In genomic region chr1:178121883-178122282, GRCh38 we compare ENCODE assay signal across 20 cellular contexts. TPM values are rescaled to one million over a fixed set of nuclear protein-coding genes. Genes with fewer than 3 reads are reported as not detected.
DNase-seq lines count a peak whose midpoint lies in the region; ATAC-seq, FAIRE-seq and TF ChIP-seq lines count a peak whose summit lies in the region.
"Had no signal": no experiment of that assay in that cellular context is flagged by ENCODE, and none has a peak within 500 bp of the region (broad histone marks: within the 10 kb centered on the region; RNA-seq: fewer than 3 reads in every experiment).

No MANE protein-coding gene starts in this region.

- H3K9me3 ChIP-seq in A549: no peaks in the 10 kb centered on the region
- no peaks in the 10 kb centered on the region for H3K9me3 ChIP-seq in mesodermal cell (ENCODE audit: control insufficient read depth, low read length)
- H3K9me3 ChIP-seq: left ventricle myocardium inferior, Peyer's patch, psoas muscle had no signal

- H3K4me3 ChIP-seq in A549 (no peak overlapping the region), mesodermal cell (ENCODE audit: extremely low read depth, insufficient read depth, low read length, poor library complexity, severe bottlenecking) (no peak overlapping the region)
- H3K4me3 ChIP-seq: left ventricle myocardium inferior, Peyer's patch, psoas muscle had no signal

- no peak for FAIRE-seq in A549 (lab: Jason Lieb, UNC)
- peak; percentile 15 for FAIRE-seq in H54 (lab: Jason Lieb, UNC)
- FAIRE-seq: urothelium cell line had no signal

- intact Hi-C loops in left colon (cut with DNase I, micrococcal nuclease): no loop called here

- 51% methylated on average over 4 of the region's 4 CpGs for WGBS in A549 (ENCODE audit: missing lambda C conversion rate)
- 64 to 73% methylated on average over 3 of the region's 4 CpGs for WGBS in mesodermal cell (ENCODE audit: insufficient coverage in 2 of 2), 2 experiments

- no peak for TF ChIP-seq RAD21 in A549 (conservative IDR thresholded peaks at IDR 0.05 in 1 of 2, IDR thresholded peaks at IDR 0.05 in 1 of 2)

- H3K4me1 ChIP-seq in A549 (peaks cover 36% of the 10 kb centered on the region), mesodermal cell (ENCODE audit: control insufficient read depth, insufficient read depth, low read length, poor library complexity, severe bottlenecking) (peaks cover 18% of the 10 kb centered on the region)
- H3K4me1 ChIP-seq: Peyer's patch had no signal

- POLR2A ChIA-PET in A549 (lab: Yijun Ruan, JAX): no interaction called here

- H3K4me2 ChIP-seq in A549: peak overlapping the region; percentile 3; the same call in 2 of the 3 replicates

- TF ChIP-seq EP300 in A549 (IDR thresholded peaks at IDR 0.05): no peak

- H3K27ac ChIP-seq in A549: 0 out of 6 replicates have a peak overlapping the region, but pooled peaks of 1 of the 2 experiments have one; percentile 0
- peak overlapping the region; percentile 33 for H3K27ac ChIP-seq in mesodermal cell (ENCODE audit: low read depth, low read length, severe bottlenecking)
- H3K27ac ChIP-seq: left ventricle myocardium inferior, Peyer's patch, psoas muscle had no signal

- no peak for TF ChIP-seq CTCF in A549 (IDR thresholded peaks at IDR 0.05)

- H3K36me3 ChIP-seq in mesodermal cell (ENCODE audit: control insufficient read depth, insufficient read depth, low read length): no peaks in the 10 kb centered on the region
- H3K36me3 ChIP-seq: left ventricle myocardium inferior, Peyer's patch had no signal

- CTCF ChIA-PET in A549 (lab: Yijun Ruan, JAX): interaction anchor here (0.7 kb wide), 1 partner anchor 33 kb away, joined by 3 read pairs; no protein-coding TSS in a partner anchor

- no peak for ATAC-seq in A549
- ATAC-seq in left colon: no peak
- ATAC-seq: activated T-cell treated with anti-CD3 and anti-CD28 coated beads, Interleukin-2, amount 50 U/mL, for 4 hours; naive thymus-derived CD4-positive, alpha-beta T cell; psoas muscle had no signal

- TF ChIP-seq POLR2A in A549 (IDR thresholded peaks at IDR 0.05; ENCODE audit: low read length) (no peak), H54 (IDR thresholded peaks at IDR 0.05; ENCODE audit: low read depth, low read length) (no peak)

- DNase-seq in A549 (ENCODE audit: low read depth in 1 of 2, low spot score in 1 of 2) (no peak), H54 (ENCODE audit: insufficient read length, low spot score) (no peak), astrocyte of the hippocampus (ENCODE audit: low read depth, low spot score) (peak; percentile 50), DMS79 (lab: John Stamatoyannopoulos, UW) (no peak), NCI-H1417 (lab: John Stamatoyannopoulos, UW) (no peak), left colon (no peak), NCI-H187 treated with DMSO at 0.1 percent for 48 hours (lab: John Stamatoyannopoulos, UW) (no peak)
- DNase-seq: activated CD4-positive, alpha-beta T cell treated with anti-CD3 and anti-CD28 coated beads, Interleukin-2, amount 50 U/mL, for 48 hours; activated naive CD8-positive, alpha-beta T cell treated with anti-CD3 and anti-CD28 coated beads for 36 hours; activated T-cell treated with anti-CD3 and anti-CD28 coated beads, Interleukin-2, amount 50 U/mL, for 4 hours; caudate nucleus; CD4-positive, alpha-beta memory T cell; effector CD8-positive, alpha-beta T cell; left ventricle myocardium inferior; naive thymus-derived CD4-positive, alpha-beta T cell; NCI-H1930; Peyer's patch; psoas muscle had no signal

TF ChIP-seq in A549, 52 proteins besides CTCF, POLR2A, EP300 and RAD21:
- TF ChIP-seq EHF (CRISPR knock-in tag; IDR thresholded peaks at IDR 0.05): no peak
- TF ChIP-seq ATOH8 (CRISPR knock-in tag; IDR thresholded peaks at IDR 0.05; ENCODE audit: low read depth): no peak
- no peak for TF ChIP-seq MAZ (IDR thresholded peaks at IDR 0.05; ENCODE audit: borderline replicate concordance, low read depth, low read length)
- TF ChIP-seq JUN (IDR thresholded peaks at IDR 0.05): no peak
- TF ChIP-seq FOXS1 (CRISPR knock-in tag; IDR thresholded peaks at IDR 0.05): no peak
- TF ChIP-seq TP53 (CRISPR knock-in tag; IDR thresholded peaks at IDR 0.05): no peak
- TF ChIP-seq SMC3 (IDR thresholded peaks at IDR 0.05): no peak
- TF ChIP-seq RFX5 (IDR thresholded peaks at IDR 0.05): no peak
- no peak for TF ChIP-seq PHF8 (IDR thresholded peaks at IDR 0.05; ENCODE audit: borderline replicate concordance, low read depth)
- no peak for TF ChIP-seq RCOR1 (IDR thresholded peaks at IDR 0.05; ENCODE audit: low read depth, low read length)
- no peak for TF ChIP-seq MAX (IDR thresholded peaks at IDR 0.05)
- no peak for TF ChIP-seq CEBPB (IDR thresholded peaks at IDR 0.05)
- TF ChIP-seq USF2 (IDR thresholded peaks at IDR 0.05): no peak
- TF ChIP-seq SREBF2 (IDR thresholded peaks at IDR 0.05): no peak
- no peak for TF ChIP-seq HOXB5 (CRISPR knock-in tag; IDR thresholded peaks at IDR 0.05)
- no peak for TF ChIP-seq REST (IDR thresholded peaks at IDR 0.05)

RNA-seq across cellular contexts. Expression of gene RASAL2, which starts 28.0 kb away (rescaled TPM):
- 17.6 and 17.8 TPM in 2 replicates for polyA plus RNA-seq in A549 (2011; rRNA removed)
- 6.5 and 7.0 TPM in 2 replicates for polyA plus RNA-seq in A549 (2012; cell fraction: cytosol; rRNA removed)
- polyA plus RNA-seq in A549 (2012; cell fraction: nucleus; rRNA removed): 16.6 and 19.2 TPM in 2 replicates
- polyA plus RNA-seq in A549 (2017; fragmentation: RNase III; extraction: RNeasy Plus Mini Kit Qiagen cat#74134 plus additional on column Dnase treatment): 6.4 to 7.1 TPM (median 7.0 TPM) in 3 replicates
- polyA minus RNA-seq in A549 (2011; rRNA and poly(A)+ RNA removed): 38.1 and 46.3 TPM in 2 replicates
- polyA plus RNA-seq in mesodermal cell (2013, experiment 1 of 2): 12.3 TPM
- polyA plus RNA-seq in mesodermal cell (2013, experiment 2 of 2): 10.3 TPM
- 10 to 100 TPM; 14.5 to 17.3 TPM for total RNA-seq in left colon
- total RNA-seq: activated naive CD8-positive, alpha-beta T cell treated with anti-CD3 and anti-CD28 coated beads for 36 hours had no signal
- polyA plus RNA-seq: CD4-positive, alpha-beta memory T cell; naive thymus-derived CD4-positive, alpha-beta T cell had no signal
